In the genomic region with DNA sequence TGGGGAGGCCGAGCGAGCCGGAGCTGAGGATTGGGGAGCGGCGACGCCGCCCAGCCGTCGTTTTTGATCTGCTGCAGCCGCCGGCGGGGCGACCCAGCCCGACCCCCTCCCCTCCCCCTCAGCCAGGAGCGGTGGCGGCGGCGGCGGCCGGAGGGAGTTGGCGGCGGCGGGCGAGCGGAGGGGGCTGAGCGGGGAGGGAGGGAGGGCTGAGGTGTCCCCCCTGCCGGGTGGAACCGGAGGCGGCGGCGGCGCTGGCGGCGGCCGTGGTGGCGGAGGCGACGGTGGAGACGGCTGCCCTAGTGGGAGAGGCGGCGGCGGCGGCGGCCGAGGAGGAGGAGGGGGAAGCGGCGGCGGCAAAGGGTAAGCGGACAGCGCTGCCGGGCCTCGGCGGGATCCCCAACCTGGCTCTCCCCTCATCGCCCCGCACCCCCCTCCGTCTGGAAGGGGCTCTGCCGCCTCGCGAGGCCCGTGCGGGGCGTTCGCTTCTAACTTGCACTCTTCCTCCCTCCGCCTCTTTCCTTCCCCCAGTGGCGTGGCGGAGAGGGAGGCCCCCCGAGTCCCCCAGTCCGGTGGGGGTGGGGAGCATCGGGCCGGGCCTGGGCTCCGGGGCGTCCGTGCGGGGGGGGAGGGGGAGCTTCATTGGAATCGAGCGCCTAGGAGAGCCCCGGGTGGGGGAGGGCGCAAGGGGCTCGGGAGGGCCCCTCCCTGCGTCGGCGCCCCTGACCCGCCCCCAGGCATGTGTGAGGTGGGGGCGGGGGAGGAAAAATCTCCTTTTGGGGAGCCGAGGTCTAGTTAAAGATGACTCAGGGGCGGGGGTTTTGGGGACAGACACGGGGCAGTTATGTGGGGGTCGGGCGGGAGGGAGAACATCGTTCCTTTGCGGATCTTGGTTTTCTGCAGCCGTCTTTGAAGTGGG, we compare ENCODE assay signal across 7 cellular contexts. TPM values are rescaled to one million over a fixed set of nuclear protein-coding genes. Genes with fewer than 3 reads are reported as not detected.
DNase-seq lines count a peak whose midpoint lies in the region; ATAC-seq and TF ChIP-seq lines count a peak whose summit lies in the region.

A gene with protein sequence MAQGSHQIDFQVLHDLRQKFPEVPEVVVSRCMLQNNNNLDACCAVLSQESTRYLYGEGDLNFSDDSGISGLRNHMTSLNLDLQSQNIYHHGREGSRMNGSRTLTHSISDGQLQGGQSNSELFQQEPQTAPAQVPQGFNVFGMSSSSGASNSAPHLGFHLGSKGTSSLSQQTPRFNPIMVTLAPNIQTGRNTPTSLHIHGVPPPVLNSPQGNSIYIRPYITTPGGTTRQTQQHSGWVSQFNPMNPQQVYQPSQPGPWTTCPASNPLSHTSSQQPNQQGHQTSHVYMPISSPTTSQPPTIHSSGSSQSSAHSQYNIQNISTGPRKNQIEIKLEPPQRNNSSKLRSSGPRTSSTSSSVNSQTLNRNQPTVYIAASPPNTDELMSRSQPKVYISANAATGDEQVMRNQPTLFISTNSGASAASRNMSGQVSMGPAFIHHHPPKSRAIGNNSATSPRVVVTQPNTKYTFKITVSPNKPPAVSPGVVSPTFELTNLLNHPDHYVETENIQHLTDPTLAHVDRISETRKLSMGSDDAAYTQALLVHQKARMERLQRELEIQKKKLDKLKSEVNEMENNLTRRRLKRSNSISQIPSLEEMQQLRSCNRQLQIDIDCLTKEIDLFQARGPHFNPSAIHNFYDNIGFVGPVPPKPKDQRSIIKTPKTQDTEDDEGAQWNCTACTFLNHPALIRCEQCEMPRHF (plus strand): TSS at position 57 of the 916 bp plus-strand sequence. CDS start 52,286 bp downstream, outside the sequence.

- peak within 1 kb of the TSS; percentile 89 for H3K14ac ChIP-seq in neuronal stem cell (ENCODE audit: low read length)

- H2BK15ac ChIP-seq in neuronal stem cell (ENCODE audit: low read length), result peak within 1 kb of the TSS; percentile 96

- peak within 1 kb of the TSS; percentile 92 for H2AFZ ChIP-seq in PC-9
- H2AFZ ChIP-seq in neuronal stem cell (ENCODE audit: low read length), result peak within 1 kb of the TSS; percentile 99

- POLR2A ChIA-PET in PC-9 (lab: Charles Lee; ENCODE audit: unreplicated experiment), result interaction anchor here (0.7 kb wide), 1 partner anchor 224 kb away, joined by 3 read pairs; no protein-coding TSS in a partner anchor

- peak within 1 kb of the TSS; percentile 75 for H3K27ac ChIP-seq in PC-9
- peak within 1 kb of the TSS; percentile 99 for H3K27ac ChIP-seq in neuronal stem cell (replicated peaks; ENCODE audit: low read length)
- H3K27ac ChIP-seq in stomach smooth muscle (ENCODE audit: low read length), result peak within 1 kb of the TSS; percentile 91

- H3K4me2 ChIP-seq in PC-9 (peak within 1 kb of the TSS; percentile 99), neuronal stem cell (ENCODE audit: insufficient read depth, low read length, poor library complexity, severe bottlenecking) (peak within 1 kb of the TSS; percentile 75)

- H3K4ac ChIP-seq in neuronal stem cell (ENCODE audit: low read length), result peak within 1 kb of the TSS; percentile 100

- H3K27me3 ChIP-seq in PC-9 (ENCODE audit: insufficient read depth, low read depth), result no peaks in the 10 kb centered on the region
- H3K27me3 ChIP-seq in neuronal stem cell (ENCODE audit: control insufficient read depth in 3 of 3, insufficient read depth in 3 of 3, low read depth in 1 of 3, low read length in 3 of 3), result no peaks in the 10 kb centered on the region
- no peaks in the 10 kb centered on the region for H3K27me3 ChIP-seq in stomach smooth muscle (ENCODE audit: control insufficient read depth in 1 of 2, insufficient read depth in 2 of 2, low read length in 2 of 2)

- H3K9ac ChIP-seq in neuronal stem cell (ENCODE audit: low read depth, low read length, poor library complexity) (peak within 1 kb of the TSS; percentile 99), stomach smooth muscle (ENCODE audit: low read length in 2 of 2) (peak within 1 kb of the TSS; percentile 82 to 83)

- peak within 1 kb of the TSS; percentile 97 for H2BK5ac ChIP-seq in neuronal stem cell (ENCODE audit: low read length)

- peak within 1 kb of the TSS; percentile 100 for H3K18ac ChIP-seq in neuronal stem cell (ENCODE audit: low read length)

- peaks cover 34% of the 10 kb centered on the region for H3K4me1 ChIP-seq in PC-9 (replicated peaks; ENCODE audit: insufficient read depth)
- H3K4me1 ChIP-seq in neuronal stem cell (ENCODE audit: control insufficient read depth in 2 of 2, insufficient read depth in 1 of 2, low read depth in 1 of 2, low read length in 2 of 2), result peaks cover 0 to 12% of the 10 kb centered on the region in 2 donors
- peaks cover 5% of the 10 kb centered on the region for H3K4me1 ChIP-seq in stomach smooth muscle (ENCODE audit: control insufficient read depth, insufficient read depth, low read length)

- H4K20me1 ChIP-seq in PC-9 (ENCODE audit: insufficient read depth), result peaks cover 40% of the 10 kb centered on the region

- BruUV-seq in PC-9 (replicated peaks; lab: Mats Ljungman, UMichigan), result no TSS peak

- peaks cover 11% of the 10 kb centered on the region; the same call in 1 of the 2 replicates for H3F3A ChIP-seq in PC-9 (ENCODE audit: insufficient read depth, low read depth)

- no peaks in the 10 kb centered on the region for H3K9me2 ChIP-seq in PC-9 (ENCODE audit: insufficient read depth)

- peak within 1 kb of the TSS; percentile 98 for H3K4me3 ChIP-seq in PC-9
- peak within 1 kb of the TSS; percentile 90 for H3K4me3 ChIP-seq in fibroblast of the aortic adventitia (ENCODE audit: low read depth, low read length)
- H3K4me3 ChIP-seq in neuronal stem cell (ENCODE audit: low read length in 2 of 2), result peak within 1 kb of the TSS; percentile 56 to 98
- H3K4me3 ChIP-seq in stomach smooth muscle (ENCODE audit: low read length in 2 of 2), result peak within 1 kb of the TSS; percentile 79 to 96

- H3K79me2 ChIP-seq in PC-9 (ENCODE audit: low read depth), result peaks cover 58% of the 10 kb centered on the region

- TF ChIP-seq CTCF in PC-9 (conservative IDR thresholded peaks at IDR 0.05), result no peak
- TF ChIP-seq CTCF in fibroblast of the aortic adventitia (IDR thresholded peaks at IDR 0.05; ENCODE audit: insufficient read depth, low read length), result no peak

- ATAC-seq in GM18907 (IDR thresholded peaks at IDR 0.05; ENCODE audit: unreplicated experiment) (peak; percentile 34), HG02981 (IDR thresholded peaks at IDR 0.05; ENCODE audit: unreplicated experiment) (peak; percentile 17)

- H2BK12ac ChIP-seq in neuronal stem cell (ENCODE audit: low read length), result peak within 1 kb of the TSS; percentile 22

- H3K9me3 ChIP-seq in PC-9 (ENCODE audit: insufficient read depth, low read depth) (no peaks in the 10 kb centered on the region), neuronal stem cell (replicated peaks in 1 of 2; ENCODE audit: control insufficient read depth in 2 of 2, insufficient read depth in 1 of 2, low read depth in 1 of 2, low read length in 2 of 2) (no peaks in the 10 kb centered on the region), stomach smooth muscle (ENCODE audit: control insufficient read depth in 2 of 2, low read length in 2 of 2) (no peaks in the 10 kb centered on the region)

- H2AK5ac ChIP-seq in neuronal stem cell (ENCODE audit: low read depth, low read length), result peak within 1 kb of the TSS; percentile 97

- no CpG with 5 or more reads among the region's 92 CpGs for WGBS in neuronal stem cell (ENCODE audit: extremely low coverage in 2 of 2, insufficient read length in 2 of 2, insufficient replicate concordance in 1 of 2), 2 donors

- peak in 1 of 2 experiments; percentile 11 for DNase-seq in PC-9
- peak; percentile 62 for DNase-seq in activated T-helper 1 cell treated with Interleukin-2 at 50 U/mL for 16 hours (ENCODE audit: low read depth)
- no peak for DNase-seq in fibroblast of the aortic adventitia (ENCODE audit: low read depth)
- DNase-seq in neuronal stem cell (ENCODE audit: low spot score), result peak; percentile 80

- CTCF ChIA-PET in PC-9 (lab: Charles Lee), result no interaction called here

- intact Hi-C loops in PC-9 (cut with micrococcal nuclease; ENCODE audit: unreplicated experiment), result loop anchor here (2.0 to 5.0 kb wide), 4 partner anchors 86 to 289 kb away; no protein-coding TSS in a partner anchor

- no peaks in the 10 kb centered on the region for H3K79me1 ChIP-seq in neuronal stem cell (ENCODE audit: low read depth, low read length)

- H3K36me3 ChIP-seq in PC-9 (ENCODE audit: low read depth), result no peaks in the 10 kb centered on the region
- H3K36me3 ChIP-seq in neuronal stem cell (replicated peaks in 1 of 2; ENCODE audit: control insufficient read depth in 2 of 2, insufficient read depth in 2 of 2, low read length in 2 of 2), result no peaks in the 10 kb centered on the region
- no peaks in the 10 kb centered on the region for H3K36me3 ChIP-seq in stomach smooth muscle (ENCODE audit: control insufficient read depth in 2 of 2, insufficient read depth in 2 of 2, low read length in 2 of 2)

- H3K23ac ChIP-seq in neuronal stem cell (ENCODE audit: low read depth, low read length, poor library complexity), result peak within 1 kb of the TSS; percentile 95

- H4K91ac ChIP-seq in neuronal stem cell (ENCODE audit: low read depth, low read length, poor library complexity), result no peak within 1 kb of the TSS

- H2BK120ac ChIP-seq in neuronal stem cell (ENCODE audit: low read depth, low read length), result peak within 1 kb of the TSS; percentile 100

- peak within 1 kb of the TSS; percentile 82 for H4K8ac ChIP-seq in neuronal stem cell (ENCODE audit: low read depth, low read length)

RNA-seq across cellular contexts. Expression of the gene that starts here (rescaled TPM):
- total RNA-seq in PC-9 (2021) (33.3 and 45.8 TPM in 2 replicates), fibroblast of the aortic adventitia (ENCODE audit: low replicate concordance) (20.2 and 40.0 TPM in 2 replicates)
- 76.2 TPM for polyA plus RNA-seq in neuronal stem cell (2013, experiment 1 of 2)
- 77.1 TPM for polyA plus RNA-seq in neuronal stem cell (2013, experiment 2 of 2)
